ENCODE assay signal across 9 cellular contexts in genomic region chr11:45664376-45665205, GRCh38. TPM values are rescaled to one million over a fixed set of nuclear protein-coding genes. Genes with fewer than 3 reads are reported as not detected.
DNase-seq lines count a peak whose midpoint lies in the region; ATAC-seq, FAIRE-seq and TF ChIP-seq lines count a peak whose summit lies in the region.
"Had no signal": no experiment of that assay in that cellular context is flagged by ENCODE, and none has a peak within 500 bp of the region (broad histone marks: within the 10 kb centered on the region; RNA-seq: fewer than 3 reads in every experiment).

No MANE protein-coding gene starts in this region.

- TF ChIP-seq CTCF in cardiac muscle cell (IDR thresholded peaks at IDR 0.05; ENCODE audit: low read depth, low read length) (no peak), parathyroid adenoma (IDR thresholded peaks at IDR 0.05) (no peak)

- H3K79me2 ChIP-seq in parathyroid adenoma, result no peaks in the 10 kb centered on the region

- FAIRE-seq in RCC 7860 (lab: Jason Lieb, UNC), result no peak
- FAIRE-seq: K562 had no signal

- H3K36me3 ChIP-seq in SK-N-MC (ENCODE audit: insufficient read depth, low read length) (no peaks in the 10 kb centered on the region), cardiac muscle cell (no peaks in the 10 kb centered on the region), parathyroid adenoma (ENCODE audit: control insufficient read depth, insufficient read depth, low read length) (no peaks in the 10 kb centered on the region)

- H3K4me3 ChIP-seq in SK-N-MC (peak overlapping the region; percentile 80), cardiac muscle cell (peak overlapping the region; percentile 78), parathyroid adenoma (ENCODE audit: low read depth, low read length) (peak overlapping the region; percentile 37)
- H3K4me3 ChIP-seq: K562 had no signal

- ATAC-seq in GM19023 (IDR thresholded peaks at IDR 0.05; ENCODE audit: unreplicated experiment), result no peak
- ATAC-seq: K562 had no signal

- peaks cover 10% of the 10 kb centered on the region for H3K4me1 ChIP-seq in cardiac muscle cell (ENCODE audit: low read depth)
- H3K4me1 ChIP-seq in parathyroid adenoma, result no peaks in the 10 kb centered on the region

- H3K4me2 ChIP-seq in parathyroid adenoma (ENCODE audit: low read length), result peak overlapping the region; percentile 68

- no peak overlapping the region for H3K27ac ChIP-seq in SK-N-MC
- H3K27ac ChIP-seq in cardiac muscle cell, result no peak overlapping the region
- no peak overlapping the region for H3K27ac ChIP-seq in parathyroid adenoma

- DNase-seq in COLO668 (lab: John Stamatoyannopoulos, UW; ENCODE audit: unreplicated experiment) (peak; percentile 60), SK-N-MC (ENCODE audit: low read depth, low spot score) (no peak), cardiac muscle cell (ENCODE audit: low read depth in 1 of 2, low spot score in 1 of 2) (peak in 1 of 2 donors; percentile 45), NCI-H526 treated with DMSO at 0.1 percent for 48 hours (lab: John Stamatoyannopoulos, UW) (no peak), RCC 7860 (ENCODE audit: low spot score) (no peak)
- DNase-seq in stimulated activated CD4-positive, alpha-beta T cell treated with anti-CD3 and anti-CD28 coated beads, Interleukin-4, amount 100 ng/mL, for 24 hours, result no peak

- H3K27me3 ChIP-seq in cardiac muscle cell (peaks cover 81% of the 10 kb centered on the region), parathyroid adenoma (ENCODE audit: control insufficient read depth, insufficient read depth, low read length) (no peaks in the 10 kb centered on the region)

- H3K9me3 ChIP-seq in SK-N-MC (ENCODE audit: low read depth, low read length) (no peaks in the 10 kb centered on the region), cardiac muscle cell (ENCODE audit: low read depth) (no peaks in the 10 kb centered on the region), parathyroid adenoma (ENCODE audit: control insufficient read depth, low read length) (no peaks in the 10 kb centered on the region)

- H3K9ac ChIP-seq in SK-N-MC (ENCODE audit: insufficient read length) (no peak overlapping the region), parathyroid adenoma (no peak overlapping the region)

- peak overlapping the region; percentile 60 for H2AFZ ChIP-seq in parathyroid adenoma

RNA-seq across cellular contexts. Expression of gene CHST1, which starts 0.8 kb away (rescaled TPM):
- 3.1 and 4.3 TPM in 2 replicates for total RNA-seq in cardiac muscle cell
- 2.5 and 3.3 TPM in 2 replicates for polyA plus RNA-seq in cardiac muscle cell
